ENCODE assay signal across 20 cellular contexts in the genomic region with DNA sequence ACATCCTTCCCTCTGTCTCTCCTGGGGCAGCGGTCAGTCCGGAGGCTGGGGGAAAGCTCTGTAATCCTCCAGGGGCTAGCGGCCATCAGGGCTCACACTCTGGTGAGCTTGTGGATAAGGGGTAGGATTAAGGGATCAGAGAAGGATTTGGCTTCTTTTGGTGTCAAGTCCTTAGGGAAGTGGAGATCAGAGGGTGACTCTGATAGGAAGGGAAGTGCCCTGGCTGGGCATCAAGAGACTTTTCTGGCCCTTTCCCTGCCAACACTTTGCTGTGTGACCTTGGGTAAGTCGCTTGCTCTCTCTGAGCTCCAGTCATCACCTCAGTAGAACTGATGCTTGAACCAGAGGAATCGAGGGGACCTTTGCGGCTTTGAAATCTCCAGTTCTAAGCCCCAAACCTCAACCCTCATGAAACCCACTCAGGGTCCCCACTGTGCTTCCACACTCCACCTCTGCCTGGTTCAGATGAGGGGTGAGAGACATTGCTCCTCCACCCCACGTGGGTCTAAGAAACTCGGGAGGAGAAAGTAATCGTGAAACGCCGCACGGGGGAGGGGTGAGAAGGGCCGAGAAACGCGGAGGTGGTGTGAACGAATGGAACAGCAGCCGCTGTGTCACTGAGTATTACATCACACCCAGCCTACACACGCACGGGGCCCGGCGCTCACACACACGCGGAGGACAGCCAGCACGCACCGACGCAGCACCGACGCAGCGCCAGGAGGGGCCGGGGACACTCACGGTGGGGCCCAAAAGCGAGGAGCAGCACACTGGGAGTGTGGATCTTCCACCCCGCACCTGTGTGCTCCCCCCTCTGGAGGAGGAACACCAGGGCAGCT. TPM values are rescaled to one million over a fixed set of nuclear protein-coding genes. Genes with fewer than 3 reads are reported as not detected.
A peak's percentile ranks its signal among the peaks of the same experiment; 100 is the strongest.
DNase-seq lines count a peak whose midpoint lies in the region; FAIRE-seq and TF ChIP-seq lines count a peak whose summit lies in the region.
"Had no signal": no experiment of that assay in that cellular context is flagged by ENCODE, and none has a peak within 500 bp of the region (broad histone marks: within the 10 kb centered on the region; RNA-seq: fewer than 3 reads in every experiment).

No MANE protein-coding gene starts in this region.

- H3K18ac ChIP-seq in H1 (ENCODE audit: extremely low read depth, low read length): peak overlapping the region; percentile 38

- H3K9me3 ChIP-seq in H1 (ENCODE audit: insufficient read depth in 2 of 2, low read depth in 1 of 2, low read length in 1 of 2): no peaks in the 10 kb centered on the region
- H3K9me3 ChIP-seq: MG63 had no signal

- H3K27me3 ChIP-seq in H1 (replicated peaks in 1 of 4; ENCODE audit: control insufficient read depth in 3 of 4, extremely low read depth in 1 of 4, insufficient read depth in 3 of 4, low read length in 3 of 4): peaks cover 4 to 12% (median 11%) of the 10 kb centered on the region in 4 experiments

- TF ChIP-seq RAD21 in H1 (IDR thresholded peaks at IDR 0.05 in 1 of 2, conservative IDR thresholded peaks at IDR 0.05 in 1 of 2; ENCODE audit: low read depth in 2 of 2, low read length in 2 of 2): no peak

- H3K9me3 Mint-ChIP-seq in neural crest cell: no peaks in the 10 kb centered on the region
- H3K9me3 Mint-ChIP-seq in osteocyte (ENCODE audit: unreplicated experiment): no peaks in the 10 kb centered on the region
- no peaks in the 10 kb centered on the region for H3K9me3 Mint-ChIP-seq in immature natural killer cell

- peak overlapping the region; percentile 94; the same call in 1 of the 2 replicates for H2BK12ac ChIP-seq in H1 (ENCODE audit: low read depth, low read length)

- H3K4me3 ChIP-seq in H1 (ENCODE audit: extremely low read depth in 1 of 4, insufficient read depth in 2 of 4, low read depth in 3 of 4, low read length in 4 of 4): peak overlapping the region in 1 of 4 experiments; percentile 33; a peak in 2 of 8 replicates
- H3K4me3 ChIP-seq: MG63, skin epidermis had no signal

- CTCF ChIA-PET in H1 (lab: Charles Lee; ENCODE audit: partially characterized antibody): interaction anchor here (0.6 to 14.0 kb wide), 7 partner anchors 7 to 123 kb away, joined by 3 to 452 read pairs (median 9); no protein-coding TSS in a partner anchor

- H3K36me3 Mint-ChIP-seq in neural crest cell (ENCODE audit: low read depth) (no peaks in the 10 kb centered on the region), osteocyte (ENCODE audit: unreplicated experiment) (no peaks in the 10 kb centered on the region), immature natural killer cell (peaks cover 0 to 5% (median 3%) of the 10 kb centered on the region in 3 donors)
- H3K36me3 Mint-ChIP-seq: activated naive CD8-positive, alpha-beta T cell had no signal

- H3K36me3 ChIP-seq in H1 (ENCODE audit: control insufficient read depth in 2 of 4, insufficient read depth in 4 of 4, low read length in 3 of 4): peaks cover 0 to 6% (median under 1%) of the 10 kb centered on the region in 4 experiments; a peak in 4 of 8 replicates
- H3K36me3 ChIP-seq: MG63 had no signal

- no peak overlapping the region for H3K23ac ChIP-seq in H1 (ENCODE audit: insufficient read length)

- peak overlapping the region; percentile 48; the same call in 1 of the 2 replicates for H2BK20ac ChIP-seq in H1 (ENCODE audit: low read length)

- no peak overlapping the region for H3K56ac ChIP-seq in H1 (replicated peaks; ENCODE audit: insufficient read length, low read depth, low read length)

- peak overlapping the region; percentile 48 to 99; a peak in 3 of 4 replicates for H3K4me2 ChIP-seq in H1 (ENCODE audit: insufficient read depth in 1 of 2, low read depth in 2 of 2, low read length in 2 of 2)

- H2AFZ ChIP-seq in H1 (ENCODE audit: low read length): no peak overlapping the region

- H3K27ac Mint-ChIP-seq in neural crest cell (ENCODE audit: unreplicated experiment): peak overlapping the region; percentile 72
- no peak overlapping the region for H3K27ac Mint-ChIP-seq in osteocyte (ENCODE audit: unreplicated experiment)
- H3K27ac Mint-ChIP-seq in immature natural killer cell: no peak overlapping the region
- H3K27ac Mint-ChIP-seq: activated naive CD8-positive, alpha-beta T cell had no signal

- no peak for TF ChIP-seq POLR2A in H1 (IDR thresholded peaks at IDR 0.05; ENCODE audit: control extremely low read depth in 1 of 2, low read depth in 2 of 2, low read length in 2 of 2)

- WGBS in H1 (ENCODE audit: extremely low coverage in 1 of 2, insufficient coverage in 1 of 2, insufficient read length in 1 of 2, insufficient replicate concordance in 2 of 2, low coverage in 1 of 2, low lambda C conversion rate in 2 of 2, missing lambda C conversion rate in 1 of 2), 2 experiments: 75% methylated on average over 33 of the region's 33 CpGs; no CpG with 5 or more reads in 1 of the 2 experiments

- H4K20me1 ChIP-seq in H1 (replicated peaks in 1 of 2; ENCODE audit: control insufficient read depth in 1 of 2, insufficient read depth in 2 of 2, low read length in 2 of 2): peaks cover 0 to 8% of the 10 kb centered on the region in 2 experiments

- H2BK120ac ChIP-seq in H1 (replicated peaks; ENCODE audit: low read depth, low read length): no peak overlapping the region

- POLR2A ChIA-PET in H1 (lab: Charles Lee; ENCODE audit: partially characterized antibody): interaction anchor here (1.0 to 10.5 kb wide), 11 partner anchors 8 to 184 kb away, joined by 3 to 141 read pairs (median 5); a partner anchor contains a TSS

- peak overlapping the region; percentile 59 for H3K4ac ChIP-seq in H1 (replicated peaks; ENCODE audit: insufficient read length, low read depth, low read length)

- H3K4me1 ChIP-seq in H1 (replicated peaks in 1 of 4; ENCODE audit: control insufficient read depth in 3 of 4, insufficient read depth in 4 of 4, low read length in 3 of 4): peaks cover 5 to 50% (median 39%) of the 10 kb centered on the region in 4 experiments

- H3K4me3 Mint-ChIP-seq in neural crest cell (no peak overlapping the region), osteocyte (ENCODE audit: unreplicated experiment) (no peak overlapping the region), immature natural killer cell (no peak overlapping the region)
- H3K4me3 Mint-ChIP-seq: activated naive CD8-positive, alpha-beta T cell had no signal

- DNase-seq in ELF-1 (ENCODE audit: low read depth, low spot score) (peak; percentile 42), NOMO-1 treated with DMSO at 0.1 percent for 48 hours (lab: John Stamatoyannopoulos, UW; ENCODE audit: unreplicated experiment) (peak; percentile 52), H1 (ENCODE audit: low read depth in 1 of 2, low spot score in 2 of 2) (no peak), neural crest cell (ENCODE audit: low read depth, low spot score) (no peak), osteocyte (ENCODE audit: extremely low spot score, unreplicated experiment) (no peak), NCI-H345 treated with DMSO at 0.1 percent for 48 hours (lab: John Stamatoyannopoulos, UW; ENCODE audit: unreplicated experiment) (no peak), immature natural killer cell (no peak)
- no peak for DNase-seq in activated T-cell treated with anti-CD3 and anti-CD28 coated beads, Interleukin-2, amount 50 U/mL, for 48 hours
- DNase-seq: AML-193; Calu3; MG63; NCI-H187; stimulated activated CD4-positive, alpha-beta T cell treated with anti-CD3 and anti-CD28 coated beads, Interleukin-2, amount 100 ng/mL, for 48 hours; T-helper 1 cell had no signal

- no peak overlapping the region for H4K5ac ChIP-seq in H1 (ENCODE audit: insufficient read length, low read depth, low read length)

- H2BK15ac ChIP-seq in H1 (ENCODE audit: low read length): peak overlapping the region; percentile 72

- FAIRE-seq in H1 (lab: Jason Lieb, UNC): no peak
- FAIRE-seq: bronchial epithelial cell, G401.6 had no signal

- H3K14ac ChIP-seq in H1 (ENCODE audit: insufficient read length): no peak overlapping the region

- no peak overlapping the region for H3K9ac ChIP-seq in H1 (replicated peaks in 1 of 4; ENCODE audit: extremely low read depth in 1 of 4, low read depth in 3 of 4, low read length in 3 of 4)

- H2BK5ac ChIP-seq in H1 (ENCODE audit: low read depth, low read length): 0 out of 2 replicates have a peak overlapping the region, but pooled peaks have one; percentile 16

- peaks cover 0 to 21% of the 10 kb centered on the region in 2 experiments; a peak in 2 of 4 replicates for H3K79me2 ChIP-seq in H1 (ENCODE audit: control insufficient read depth in 1 of 2, insufficient read depth in 2 of 2, low read length in 2 of 2)

- H3K27me3 Mint-ChIP-seq in neural crest cell (ENCODE audit: low read depth) (peaks cover 53% of the 10 kb centered on the region), osteocyte (ENCODE audit: unreplicated experiment) (peaks cover 51% of the 10 kb centered on the region), immature natural killer cell (ENCODE audit: low read depth in 3 of 3) (peaks cover 6 to 18% (median 15%) of the 10 kb centered on the region in 3 donors)

- TF ChIP-seq EP300 in H1 (IDR thresholded peaks at IDR 0.05; ENCODE audit: borderline replicate concordance in 1 of 2, low read depth in 2 of 2, low read length in 2 of 2): no peak

- no peak for TF ChIP-seq CTCF in H1 (IDR thresholded peaks at IDR 0.05; ENCODE audit: control extremely low read depth in 1 of 3, insufficient read depth in 1 of 3, low read depth in 1 of 3, low read length in 3 of 3)
- TF ChIP-seq CTCF in neural crest cell (conservative IDR thresholded peaks at IDR 0.05): no peak
- TF ChIP-seq CTCF in osteocyte (IDR thresholded peaks at IDR 0.05): no peak

- H2AK5ac ChIP-seq in H1 (ENCODE audit: low read depth, low read length): peak overlapping the region; percentile 93

- peak overlapping the region; percentile 13 for H4K91ac ChIP-seq in H1 (replicated peaks; ENCODE audit: insufficient read length, low read length)

- peaks cover 25% of the 10 kb centered on the region for H3K4me1 Mint-ChIP-seq in neural crest cell
- peaks cover 10% of the 10 kb centered on the region for H3K4me1 Mint-ChIP-seq in osteocyte (ENCODE audit: unreplicated experiment)
- H3K4me1 Mint-ChIP-seq in immature natural killer cell: peaks cover 18 to 19% of the 10 kb centered on the region in 2 donors

- H3K23me2 ChIP-seq in H1 (ENCODE audit: low read depth, low read length): peaks cover 10% of the 10 kb centered on the region

- peaks cover 3% of the 10 kb centered on the region; the same call in 1 of the 2 replicates for H3K79me1 ChIP-seq in H1 (ENCODE audit: low read depth, low read length)

- H3K27ac ChIP-seq in H1 (ENCODE audit: low read depth, low read length): no peak overlapping the region
- H3K27ac ChIP-seq: skin epidermis, VCaP had no signal

- peak overlapping the region; percentile 28; the same call in 1 of the 2 replicates for H4K8ac ChIP-seq in H1 (ENCODE audit: extremely low read depth, insufficient read depth, low read length)

RNA-seq across cellular contexts. Expression of a gene that starts 4.2 kb away (rescaled TPM):
- 23.7 and 24.4 TPM in 2 replicates for total RNA-seq in H1 (2021; fragmentation: NEBNext Ultra II Directional; extraction: Animal tissue kit (Norgen Biotek cat#: 25700))
- polyA plus RNA-seq in H1 (2011; rRNA removed) (11.4 and 17.3 TPM in 2 replicates), immature natural killer cell (under 1 TPM; 0.38 to 0.71 (median 0.68) TPM)
- polyA plus RNA-seq in H1 (2011; cell fraction: cytosol; rRNA removed): 4.4 TPM
- 11.2 TPM for polyA plus RNA-seq in H1 (2011; cell fraction: nucleus; rRNA removed)
- 13.1 to 33.1 TPM (median 28.5 TPM) in 4 replicates for polyA plus RNA-seq in H1 (2012, experiment 1 of 2)
- 15.1 TPM for polyA plus RNA-seq in H1 (2012, experiment 2 of 2)
- polyA plus RNA-seq in H1 (2013, experiment 1 of 2): 25.6 TPM
- 28.8 TPM for polyA plus RNA-seq in H1 (2013, experiment 2 of 2)
- 3.2 and 3.9 TPM in 2 replicates for polyA minus RNA-seq in H1 (2011; rRNA and poly(A)+ RNA removed)
- 16.0 TPM for polyA minus RNA-seq in H1 (2011; cell fraction: cytosol; rRNA and poly(A)+ RNA removed)
- polyA minus RNA-seq in H1 (2011; cell fraction: nucleus; rRNA and poly(A)+ RNA removed): 12.4 TPM
- total RNA-seq in neural crest cell (2.4 and 3.4 TPM in 2 replicates), osteocyte (0.81 and 0.84 TPM in 2 replicates)
- total RNA-seq: bronchial epithelial cell, dermis microvascular lymphatic vessel endothelial cell had no signal

RNA-seq across cellular contexts. Expression of a gene that starts 37.6 kb away (rescaled TPM):
- 31.8 and 32.5 TPM in 2 replicates for total RNA-seq in H1 (2021; fragmentation: NEBNext Ultra II Directional; extraction: Animal tissue kit (Norgen Biotek cat#: 25700))
- polyA plus RNA-seq in H1 (2011; rRNA removed) (61.1 and 67.8 TPM in 2 replicates), immature natural killer cell (10 to 100 TPM; 11.4 to 17.1 (median 12.4) TPM)
- 38.7 TPM for polyA plus RNA-seq in H1 (2011; cell fraction: cytosol; rRNA removed)
- 34.0 TPM for polyA plus RNA-seq in H1 (2011; cell fraction: nucleus; rRNA removed)
- 26.9 to 34.2 TPM (median 30.5 TPM) in 4 replicates for polyA plus RNA-seq in H1 (2012, experiment 1 of 2)
- 26.5 TPM for polyA plus RNA-seq in H1 (2012, experiment 2 of 2)
- polyA plus RNA-seq in H1 (2013, experiment 1 of 2): 40.8 TPM
- 41.0 TPM for polyA plus RNA-seq in H1 (2013, experiment 2 of 2)
- polyA minus RNA-seq in H1 (2011; rRNA and poly(A)+ RNA removed): 56.9 and 59.9 TPM in 2 replicates
- polyA minus RNA-seq in H1 (2011; cell fraction: cytosol; rRNA and poly(A)+ RNA removed): 17.5 TPM
- polyA minus RNA-seq in H1 (2011; cell fraction: nucleus; rRNA and poly(A)+ RNA removed): 26.8 TPM
- total RNA-seq in neural crest cell (52.9 and 53.7 TPM in 2 replicates), osteocyte (14.9 and 17.1 TPM in 2 replicates)

RNA-seq across cellular contexts. Expression of a gene that starts 50.9 kb away (rescaled TPM):
- total RNA-seq in H1 (2021; fragmentation: NEBNext Ultra II Directional; extraction: Animal tissue kit (Norgen Biotek cat#: 25700)): 30.1 and 34.5 TPM in 2 replicates
- polyA plus RNA-seq in H1 (2011; rRNA removed): 58.0 and 79.5 TPM in 2 replicates
- 51.3 TPM for polyA plus RNA-seq in H1 (2011; cell fraction: cytosol; rRNA removed)
- 92.4 TPM for polyA plus RNA-seq in H1 (2011; cell fraction: nucleus; rRNA removed)
- polyA plus RNA-seq in H1 (2012, experiment 1 of 2): 27.7 to 39.6 TPM (median 34.4 TPM) in 4 replicates
- 34.6 TPM for polyA plus RNA-seq in H1 (2012, experiment 2 of 2)
- polyA plus RNA-seq in H1 (2013, experiment 1 of 2): 25.5 TPM
- 27.2 TPM for polyA plus RNA-seq in H1 (2013, experiment 2 of 2)
- polyA minus RNA-seq in H1 (2011; rRNA and poly(A)+ RNA removed): 54.4 and 66.2 TPM in 2 replicates
- polyA minus RNA-seq in H1 (2011; cell fraction: cytosol; rRNA and poly(A)+ RNA removed): 27.5 TPM
- polyA minus RNA-seq in H1 (2011; cell fraction: nucleus; rRNA and poly(A)+ RNA removed): 36.7 TPM
- 4.5 and 4.7 TPM in 2 replicates for total RNA-seq in neural crest cell
- 14.3 and 16.2 TPM in 2 replicates for total RNA-seq in osteocyte
- 10 to 100 TPM; 15.8 to 20.3 (median 17.5) TPM for polyA plus RNA-seq in immature natural killer cell

Comparison
In these comparisons a context has a peak if more than half of its experiments do, and no peak if none do; other contexts are left out.
1. DNase-seq: peak in ELF-1 (single experiment) and NOMO-1 treated with DMSO at 0.1 percent for 48 hours (single experiment); none in H1 (0 of 2), neural crest cell (single experiment), osteocyte (single experiment), activated T-cell treated with anti-CD3 and anti-CD28 coated beads, Interleukin-2, amount 50 U/mL, for 48 hours (0 of 2), NCI-H345 treated with DMSO at 0.1 percent for 48 hours (single experiment) and immature natural killer cell (0 of 3).